Comparison of ENCODE assay signal across 15 cellular contexts in genomic region chr1:180976958-180977357, GRCh38. TPM values are rescaled to one million over a fixed set of nuclear protein-coding genes. Genes with fewer than 3 reads are reported as not detected.
A peak's percentile ranks its signal among the peaks of the same experiment; 100 is the strongest.
DNase-seq lines count a peak whose midpoint lies in the region; TF ChIP-seq lines count a peak whose summit lies in the region.
"Had no signal": no experiment of that assay in that cellular context is flagged by ENCODE, and none has a peak within 500 bp of the region (broad histone marks: within the 10 kb centered on the region; RNA-seq: fewer than 3 reads in every experiment).

No MANE protein-coding gene starts in this region.

- no peak overlapping the region for H3K4me3 ChIP-seq in HL-60 (replicated peaks; ENCODE audit: insufficient read depth, low read length)
- H3K4me3 ChIP-seq in endodermal cell (ENCODE audit: low read length): no peak overlapping the region
- H3K4me3 ChIP-seq in subcutaneous abdominal adipose tissue (ENCODE audit: low read depth in 1 of 5, low read length in 5 of 5): no peak overlapping the region
- H3K4me3 ChIP-seq in transverse colon: no peak overlapping the region

- H3K9me3 ChIP-seq in endodermal cell (ENCODE audit: control insufficient read depth, low read length) (no peaks in the 10 kb centered on the region), subcutaneous abdominal adipose tissue (ENCODE audit: control insufficient read depth in 5 of 5, low read length in 5 of 5) (no peaks in the 10 kb centered on the region), transverse colon (no peaks in the 10 kb centered on the region)

- no peak for TF ChIP-seq CTCF in HL-60 (IDR thresholded peaks at IDR 0.05; ENCODE audit: insufficient read depth, low read length)
- TF ChIP-seq CTCF in endodermal cell (conservative IDR thresholded peaks at IDR 0.05): no peak
- TF ChIP-seq CTCF in transverse colon (IDR thresholded peaks at IDR 0.05): no peak

- H3K4me3 Mint-ChIP-seq in endodermal cell: no peak overlapping the region
- H3K4me3 Mint-ChIP-seq: CD4-positive, alpha-beta T cell had no signal

- H3K27ac ChIP-seq in HL-60 (replicated peaks): peak overlapping the region; percentile 70; the same call in 1 of the 2 replicates
- H3K27ac ChIP-seq in endodermal cell (ENCODE audit: low read depth, low read length): peak overlapping the region; percentile 24
- H3K27ac ChIP-seq in subcutaneous abdominal adipose tissue (ENCODE audit: low read depth, low read length): peak overlapping the region; percentile 31
- H3K27ac ChIP-seq in transverse colon: no peak overlapping the region

- in situ Hi-C loops in transverse colon (cut with MboI; ENCODE audit: low pct_ligation_motif_present in 1 of 4, low pct_unique_long_range_greater_than_20kb in 1 of 4, low sequenced_read_pairs in 3 of 4): no loop called here

- H3K27me3 ChIP-seq in HL-60 (ENCODE audit: insufficient read depth, poor library complexity, severe bottlenecking): no peaks in the 10 kb centered on the region
- no peaks in the 10 kb centered on the region for H3K27me3 ChIP-seq in endodermal cell (ENCODE audit: control insufficient read depth, insufficient read depth, low read length, poor library complexity, severe bottlenecking)
- H3K27me3 ChIP-seq in subcutaneous abdominal adipose tissue (ENCODE audit: control insufficient read depth in 5 of 5, insufficient read depth in 4 of 5, low read length in 5 of 5): no peaks in the 10 kb centered on the region
- H3K27me3 ChIP-seq in transverse colon: no peaks in the 10 kb centered on the region

- intact Hi-C loops in transverse colon (cut with DNase I; ENCODE audit: low total_unique reads): no loop called here

- H3K27ac Mint-ChIP-seq in endodermal cell: no peak overlapping the region
- H3K27ac Mint-ChIP-seq: CD4-positive, alpha-beta T cell had no signal

- WGBS in endodermal cell (ENCODE audit: insufficient coverage in 1 of 2, insufficient read length in 1 of 2), 2 experiments: 94% methylated on average over 1 of the region's 1 CpG; no CpG with 5 or more reads in 1 of the 2 experiments
- 0 to 18% methylated on average over 1 of the region's 1 CpG for WGBS in transverse colon (ENCODE audit: low coverage in 1 of 2), 2 donors

- peaks cover 3% of the 10 kb centered on the region for H3K4me1 Mint-ChIP-seq in endodermal cell

- H3K36me3 Mint-ChIP-seq in endodermal cell (ENCODE audit: low read depth): peaks cover 59% of the 10 kb centered on the region

- no peaks in the 10 kb centered on the region for H3K27me3 Mint-ChIP-seq in endodermal cell (ENCODE audit: insufficient read depth)
- H3K27me3 Mint-ChIP-seq: CD4-positive, alpha-beta T cell had no signal

- TF ChIP-seq EP300 in transverse colon (IDR thresholded peaks at IDR 0.05; ENCODE audit: low read depth): no peak

- H3K4me1 ChIP-seq in endodermal cell (ENCODE audit: control insufficient read depth, insufficient read depth, low read length) (no peaks in the 10 kb centered on the region), subcutaneous abdominal adipose tissue (ENCODE audit: control insufficient read depth in 5 of 5, insufficient read depth in 5 of 5, low read length in 5 of 5) (peaks cover 0 to 46% (median 11%) of the 10 kb centered on the region in 5 donors), transverse colon (peaks cover 0 to 11% (median 7%) of the 10 kb centered on the region in 4 donors)

- H3K36me3 ChIP-seq in endodermal cell (ENCODE audit: control insufficient read depth, insufficient read depth, low read length) (peaks cover 77% of the 10 kb centered on the region), subcutaneous abdominal adipose tissue (ENCODE audit: control insufficient read depth in 5 of 5, insufficient read depth in 5 of 5, low read length in 5 of 5) (peaks cover 9 to 56% (median 31%) of the 10 kb centered on the region in 5 donors), transverse colon (peaks cover 0 to 8% (median under 1%) of the 10 kb centered on the region in 4 donors)

- DNase-seq in HL-60 (ENCODE audit: low read depth in 1 of 2, low spot score in 1 of 2) (no peak), endodermal cell (no peak), medulla oblongata (ENCODE audit: extremely low spot score) (peak; percentile 20), islet precursor cell (no peak), transverse colon (no peak), DMS153 treated with DMSO at 0.1 percent for 48 hours (lab: John Stamatoyannopoulos, UW; ENCODE audit: unreplicated experiment) (no peak)
- no peak for DNase-seq in NK-92 treated with Interleukin-12 subunit alpha and Interleukin-12 subunit beta, amount 100 ng/mL, for 24 hours (lab: John Stamatoyannopoulos, UW)
- DNase-seq: Calu3; CD4-positive, alpha-beta T cell; DMS79; KBM-7; NCI-H1694; NCI-H345; NCI-H748 treated with DMSO at 0.1 percent for 48 hours had no signal

- no peaks in the 10 kb centered on the region for H3K9me3 Mint-ChIP-seq in endodermal cell
- H3K9me3 Mint-ChIP-seq: CD4-positive, alpha-beta T cell had no signal

- H3K9ac ChIP-seq in endodermal cell (ENCODE audit: extremely low read depth, low read length, poor library complexity, severe bottlenecking) (no peak overlapping the region), subcutaneous abdominal adipose tissue (ENCODE audit: low read length in 5 of 5) (no peak overlapping the region)

- no peak for TF ChIP-seq POLR2A in transverse colon (IDR thresholded peaks at IDR 0.05)

RNA-seq across cellular contexts. Expression of gene STX6, which starts 45.7 kb away (rescaled TPM):
- total RNA-seq in endodermal cell: 10 to 100 TPM; 22.4 to 22.8 TPM
- 20.4 TPM for polyA plus RNA-seq in endodermal cell (2013, experiment 1 of 2)
- polyA plus RNA-seq in endodermal cell (2013, experiment 2 of 2): 20.1 TPM
- total RNA-seq in transverse colon: 10 to 100 TPM; 16.1 to 21.0 (median 17.6) TPM

RNA-seq across cellular contexts. Expression of gene MR1, which starts 56.8 kb away (rescaled TPM):
- total RNA-seq in endodermal cell (under 1 TPM; 0.22 to 0.35 TPM), transverse colon (1 to 10 TPM in 3 of 4 donors, under 1 TPM in 1; 1.00 to 8.6 (median 4.7) TPM)
- 0.32 TPM for polyA plus RNA-seq in endodermal cell (2013, experiment 1 of 2)
- 0.25 TPM for polyA plus RNA-seq in endodermal cell (2013, experiment 2 of 2)

Comparison
In these comparisons a context has a peak if more than half of its experiments do, and no peak if none do; other contexts are left out.
1. H3K27ac ChIP-seq: peak in HL-60 (single experiment), endodermal cell (single experiment) and subcutaneous abdominal adipose tissue (single experiment); none in transverse colon (0 of 4).